8 cellular contexts compared by ENCODE assay signal in the genomic region with DNA sequence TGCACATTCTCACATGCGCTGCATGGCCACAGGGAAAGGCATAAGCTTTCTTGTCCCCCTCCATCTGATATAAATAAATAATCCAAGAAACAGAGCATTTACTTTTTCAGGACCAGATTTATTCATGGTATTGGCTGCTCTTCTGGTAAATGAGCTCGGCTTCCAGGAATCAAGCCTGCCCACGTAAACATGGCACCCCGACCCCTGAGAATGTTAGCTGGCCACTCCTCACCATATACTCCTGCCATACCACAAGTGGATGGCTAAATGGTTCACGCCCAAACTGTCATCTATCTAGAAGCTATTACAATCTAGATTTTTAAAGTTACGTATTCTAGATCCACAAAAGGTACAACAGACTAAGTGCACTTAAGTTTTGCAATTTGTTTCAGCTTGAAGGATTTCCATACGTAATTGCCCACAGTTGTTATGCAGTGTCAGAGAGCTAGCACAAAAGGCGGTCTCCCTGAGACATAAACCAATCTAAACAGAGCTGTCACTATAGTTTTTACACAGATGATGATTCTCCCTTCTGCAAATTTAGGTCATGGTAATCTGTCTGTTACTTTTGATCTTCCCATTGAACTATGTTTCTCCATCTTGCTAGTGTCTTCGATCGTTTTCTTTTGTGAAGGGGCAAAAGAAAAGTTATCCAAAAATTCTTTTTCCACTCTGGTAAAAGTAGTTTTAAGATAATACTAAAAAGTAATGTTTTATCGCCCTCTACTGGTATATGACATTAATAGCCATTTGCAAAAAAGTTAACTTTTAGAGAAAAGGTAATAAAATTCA. TPM values are rescaled to one million over a fixed set of nuclear protein-coding genes. Genes with fewer than 3 reads are reported as not detected.
A peak's percentile ranks its signal among the peaks of the same experiment; 100 is the strongest.
DNase-seq lines count a peak whose midpoint lies in the region.

No MANE protein-coding gene starts in this region.

- intact Hi-C loops in head of caudate nucleus (cut with DNase I): loop anchor here (10.0 kb wide), 2 partner anchors 618 to 998 kb away; no protein-coding TSS in a partner anchor

- H3K4me1 ChIP-seq in effector memory CD4-positive, alpha-beta T cell (ENCODE audit: control insufficient read depth, insufficient read depth, low read length, poor library complexity, severe bottlenecking): no peaks in the 10 kb centered on the region

- no peaks in the 10 kb centered on the region for H3K36me3 ChIP-seq in effector memory CD4-positive, alpha-beta T cell (ENCODE audit: control insufficient read depth, insufficient read depth, low read length)

- no peak overlapping the region for H3K27ac ChIP-seq in effector memory CD4-positive, alpha-beta T cell (ENCODE audit: insufficient read depth, low read length, poor library complexity, severe bottlenecking)

- no peaks in the 10 kb centered on the region for H3K9me3 ChIP-seq in effector memory CD4-positive, alpha-beta T cell (ENCODE audit: control insufficient read depth, low read length)

- H3K4me3 ChIP-seq in effector memory CD4-positive, alpha-beta T cell (ENCODE audit: insufficient read depth, low read depth, low read length, poor library complexity, severe bottlenecking): no peak overlapping the region

- peak; percentile 53 for DNase-seq in activated CD8-positive, alpha-beta memory T cell treated with anti-CD3 and anti-CD28 coated beads for 24 hours
- DNase-seq in activated CD8-positive, alpha-beta memory T cell treated with anti-CD3 and anti-CD28 coated beads, Interleukin-2, amount 50 U/mL, for 48 hours: no peak
- DNase-seq in NCI-H345 (lab: John Stamatoyannopoulos, UW) (peak; percentile 4), myocyte (ENCODE audit: low read depth) (peak; percentile 44), head of caudate nucleus (no peak), COLO668 (lab: John Stamatoyannopoulos, UW; ENCODE audit: unreplicated experiment) (no peak)
- DNase-seq in central memory CD4-positive, alpha-beta T cell: peak; percentile 46
- DNase-seq in effector memory CD4-positive, alpha-beta T cell: no peak

- no peaks in the 10 kb centered on the region for H3K27me3 ChIP-seq in effector memory CD4-positive, alpha-beta T cell (replicated peaks; ENCODE audit: control insufficient read depth, insufficient read depth, low read length, poor library complexity, severe bottlenecking)

RNA-seq across cellular contexts. Expression of gene FOXO1, which starts 16.2 kb away (rescaled TPM):
- total RNA-seq in myocyte: 6.2 and 12.5 TPM in 2 replicates
- polyA plus RNA-seq in myocyte (2012): 4.4 TPM

Comparison
In these comparisons a context has a peak if more than half of its experiments do, and no peak if none do; other contexts are left out.
1. DNase-seq: peak in activated CD8-positive, alpha-beta memory T cell treated with anti-CD3 and anti-CD28 coated beads for 24 hours (single experiment), NCI-H345 (single experiment), central memory CD4-positive, alpha-beta T cell (single experiment) and myocyte (single experiment); none in activated CD8-positive, alpha-beta memory T cell treated with anti-CD3 and anti-CD28 coated beads, Interleukin-2, amount 50 U/mL, for 48 hours (single experiment), head of caudate nucleus (0 of 42), effector memory CD4-positive, alpha-beta T cell (0 of 3) and COLO668 (single experiment).